In genomic region chr12:102567031-102567985, GRCh38 we compare ENCODE assay signal across 15 cellular contexts.
DNase-seq lines count a peak whose midpoint lies in the region; ATAC-seq and TF ChIP-seq lines count a peak whose summit lies in the region.
"Had no signal": no experiment of that assay in that cellular context is flagged by ENCODE, and none has a peak within 500 bp of the region (broad histone marks: within the 10 kb centered on the region; RNA-seq: fewer than 3 reads in every experiment).

No MANE protein-coding gene starts in this region.

- 86 to 92% methylated on average over 2 to 6 of the region's 6 CpGs for WGBS in endodermal cell (ENCODE audit: insufficient coverage in 1 of 2, insufficient read length in 1 of 2), 2 experiments

- ATAC-seq in HG03565 (IDR thresholded peaks at IDR 0.05; ENCODE audit: unreplicated experiment): no peak
- ATAC-seq: GM12878, left lung had no signal

- H3K9me3 Mint-ChIP-seq in endodermal cell: peaks cover 2% of the 10 kb centered on the region

- H4K20me1 ChIP-seq in OCI-LY3 (ENCODE audit: insufficient read depth, low read length): no peaks in the 10 kb centered on the region

- H3K4me1 ChIP-seq in OCI-LY3 (ENCODE audit: low read length): no peaks in the 10 kb centered on the region
- no peaks in the 10 kb centered on the region for H3K4me1 ChIP-seq in endodermal cell (ENCODE audit: control insufficient read depth, insufficient read depth, low read length)
- H3K4me1 ChIP-seq: ascending aorta, esophagus muscularis mucosa, left lung, pancreas had no signal

- H3K36me3 ChIP-seq in OCI-LY3 (replicated peaks; ENCODE audit: low read depth, low read length) (no peaks in the 10 kb centered on the region), endodermal cell (ENCODE audit: control insufficient read depth, insufficient read depth, low read length) (no peaks in the 10 kb centered on the region)
- H3K36me3 ChIP-seq: ascending aorta, esophagus muscularis mucosa, left lung, pancreas had no signal

- H3K9ac ChIP-seq in OCI-LY3 (ENCODE audit: low read length): no peak overlapping the region
- H3K9ac ChIP-seq in endodermal cell (ENCODE audit: extremely low read depth, low read length, poor library complexity, severe bottlenecking): no peak overlapping the region

- H3K4me1 Mint-ChIP-seq in endodermal cell: peaks cover 4% of the 10 kb centered on the region

- TF ChIP-seq CTCF in OCI-LY3 (IDR thresholded peaks at IDR 0.05; ENCODE audit: low read depth, low read length): no peak
- no peak for TF ChIP-seq CTCF in choroid plexus epithelial cell (conservative IDR thresholded peaks at IDR 0.05; ENCODE audit: low read depth, low read length)
- TF ChIP-seq CTCF in endodermal cell (conservative IDR thresholded peaks at IDR 0.05): no peak

- H3K4me2 ChIP-seq in OCI-LY3 (ENCODE audit: low read length): no peak overlapping the region

- no peaks in the 10 kb centered on the region for H3K36me3 Mint-ChIP-seq in endodermal cell (ENCODE audit: low read depth)

- H3K27me3 ChIP-seq in OCI-LY3 (ENCODE audit: low read depth, low read length): no peaks in the 10 kb centered on the region
- no peaks in the 10 kb centered on the region for H3K27me3 ChIP-seq in endodermal cell (ENCODE audit: control insufficient read depth, insufficient read depth, low read length, poor library complexity, severe bottlenecking)
- H3K27me3 ChIP-seq: ascending aorta, esophagus muscularis mucosa, left lung, pancreas had no signal

- in situ Hi-C loops in Caki2 (cut with HindIII; ENCODE audit: low pct_unique_long_range_greater_than_20kb, low sequenced_read_pairs): no loop called here

- peak; percentile 75 for DNase-seq in Caki2 (ENCODE audit: low read depth)
- peak; percentile 85 for DNase-seq in choroid plexus epithelial cell (ENCODE audit: low read depth)
- DNase-seq in non-pigmented ciliary epithelial cell (ENCODE audit: low read depth): peak; percentile 71
- DNase-seq in SHP77 (lab: John Stamatoyannopoulos, UW): no peak
- DNase-seq in endodermal cell: no peak
- no peak for DNase-seq in NCI-H69 (lab: John Stamatoyannopoulos, UW)
- DNase-seq: left lung, NCI-H1417 treated with DMSO at 0.1 percent for 48 hours, pancreas, T-helper 9 cell had no signal

- H3K27ac Mint-ChIP-seq in endodermal cell: no peak overlapping the region

- no peak overlapping the region for H3K4me3 Mint-ChIP-seq in endodermal cell

- H3K4me3 ChIP-seq in OCI-LY3 (ENCODE audit: low read length): no peak overlapping the region
- H3K4me3 ChIP-seq in choroid plexus epithelial cell (ENCODE audit: low read depth, low read length): no peak overlapping the region
- no peak overlapping the region for H3K4me3 ChIP-seq in endodermal cell (ENCODE audit: low read length)
- H3K4me3 ChIP-seq: ascending aorta, esophagus muscularis mucosa, GM12878, left lung, pancreas had no signal

- H3K9me3 ChIP-seq in OCI-LY3 (ENCODE audit: insufficient read depth, low read length): no peaks in the 10 kb centered on the region
- no peaks in the 10 kb centered on the region for H3K9me3 ChIP-seq in endodermal cell (ENCODE audit: control insufficient read depth, low read length)
- H3K9me3 ChIP-seq: left lung, pancreas had no signal

- H3K27ac ChIP-seq in OCI-LY3 (ENCODE audit: low read length) (no peak overlapping the region), endodermal cell (ENCODE audit: low read depth, low read length) (no peak overlapping the region)
- H3K27ac ChIP-seq: ascending aorta, esophagus muscularis mucosa, left lung, pancreas had no signal

- H2AFZ ChIP-seq in OCI-LY3 (ENCODE audit: low read depth, low read length): peak overlapping the region; percentile 25; the same call in 1 of the 2 replicates

- H3K79me2 ChIP-seq in OCI-LY3 (ENCODE audit: low read length): no peaks in the 10 kb centered on the region

- no peaks in the 10 kb centered on the region for H3K27me3 Mint-ChIP-seq in endodermal cell (ENCODE audit: insufficient read depth)

Comparison
In these comparisons a context has a peak if more than half of its experiments do, and no peak if none do; other contexts are left out.
1. DNase-seq: peak in Caki2 (single experiment), choroid plexus epithelial cell (single experiment) and non-pigmented ciliary epithelial cell (single experiment); none in SHP77 (0 of 2), endodermal cell (single experiment) and NCI-H69 (single experiment).